Comparison of ENCODE assay signal across 16 cellular contexts in genomic region chr2:1654696-1655374, GRCh38.
DNase-seq lines count a peak whose midpoint lies in the region; ATAC-seq and TF ChIP-seq lines count a peak whose summit lies in the region.
"Had no signal": no experiment of that assay in that cellular context is flagged by ENCODE, and none has a peak within 500 bp of the region (broad histone marks: within the 10 kb centered on the region; RNA-seq: fewer than 3 reads in every experiment).

No MANE protein-coding gene starts in this region.

- H3K9me3 ChIP-seq in esophagus muscularis mucosa (no peaks in the 10 kb centered on the region), vagina (no peaks in the 10 kb centered on the region)

- CTCF ChIA-PET in activated CD8-positive, alpha-beta T cell treated with anti-CD3 and anti-CD28 coated beads, Interleukin-2, amount 10 ng/mL, durations not matched to agents 7 days and 5 days (lab: Charles Lee), result no interaction called here

- POLR2A ChIA-PET in activated CD8-positive, alpha-beta T cell treated with anti-CD3 and anti-CD28 coated beads, Interleukin-2, amount 10 ng/mL, durations not matched to agents 7 days and 5 days (lab: Charles Lee), result no interaction called here

- H3K9me3 Mint-ChIP-seq in osteocyte (ENCODE audit: unreplicated experiment), result no peaks in the 10 kb centered on the region
- no peaks in the 10 kb centered on the region for H3K9me3 Mint-ChIP-seq in activated T-cell treated with anti-CD3 and anti-CD28 coated beads, Interleukin-2, amount 50 U/mL, for 72 hours
- no peaks in the 10 kb centered on the region for H3K9me3 Mint-ChIP-seq in activated CD8-positive, alpha-beta T cell treated with anti-CD3 and anti-CD28 coated beads, Interleukin-2, amount 10 ng/mL, durations not matched to agents 7 days and 5 days (ENCODE audit: insufficient read depth)
- H3K9me3 Mint-ChIP-seq: activated naive CD8-positive, alpha-beta T cell treated with anti-CD3 and anti-CD28 coated beads, Interleukin-2, amount 10 ng/mL, durations not matched to agents 7 days and 5 days had no signal

- H3K36me3 ChIP-seq in esophagus muscularis mucosa (peaks cover 4 to 37% (median 24%) of the 10 kb centered on the region in 4 donors), vagina (peaks cover 0 to under 1% of the 10 kb centered on the region in 2 donors)

- peaks cover 12% of the 10 kb centered on the region for H3K4me1 Mint-ChIP-seq in osteocyte (ENCODE audit: unreplicated experiment)
- H3K4me1 Mint-ChIP-seq in activated T-cell treated with anti-CD3 and anti-CD28 coated beads, Interleukin-2, amount 50 U/mL, for 72 hours (ENCODE audit: low read depth), result no peaks in the 10 kb centered on the region
- H3K4me1 Mint-ChIP-seq in activated CD8-positive, alpha-beta T cell treated with anti-CD3 and anti-CD28 coated beads, Interleukin-2, amount 10 ng/mL, durations not matched to agents 7 days and 5 days (ENCODE audit: low read depth), result no peaks in the 10 kb centered on the region
- H3K4me1 Mint-ChIP-seq: activated naive CD8-positive, alpha-beta T cell treated with anti-CD3 and anti-CD28 coated beads, Interleukin-2, amount 10 ng/mL, durations not matched to agents 7 days and 5 days had no signal

- H3K27me3 Mint-ChIP-seq in osteocyte (ENCODE audit: unreplicated experiment), result no peaks in the 10 kb centered on the region
- no peaks in the 10 kb centered on the region for H3K27me3 Mint-ChIP-seq in activated T-cell treated with anti-CD3 and anti-CD28 coated beads, Interleukin-2, amount 50 U/mL, for 72 hours (ENCODE audit: low read depth)
- no peaks in the 10 kb centered on the region for H3K27me3 Mint-ChIP-seq in activated CD8-positive, alpha-beta T cell treated with anti-CD3 and anti-CD28 coated beads, Interleukin-2, amount 10 ng/mL, durations not matched to agents 7 days and 5 days (ENCODE audit: low read depth)

- no peaks in the 10 kb centered on the region for H3K27me3 ChIP-seq in esophagus muscularis mucosa
- no peaks in the 10 kb centered on the region for H3K27me3 ChIP-seq in vagina

- H3K4me1 ChIP-seq in esophagus muscularis mucosa (peaks cover 32 to 47% (median 45%) of the 10 kb centered on the region in 4 donors), vagina (peaks cover 21% of the 10 kb centered on the region)

- TF ChIP-seq POLR2A in esophagus muscularis mucosa (IDR thresholded peaks at IDR 0.05; ENCODE audit: low read depth) (no peak), vagina (IDR thresholded peaks at IDR 0.05) (no peak)

- no peak for ATAC-seq in activated T-cell treated with anti-CD3 and anti-CD28 coated beads, Interleukin-2, amount 50 U/mL, for 72 hours (replicated peaks in 1 of 2)
- no peak for ATAC-seq in HG02970 (IDR thresholded peaks at IDR 0.05; ENCODE audit: low FRiP score, unreplicated experiment)
- no peak for ATAC-seq in activated CD8-positive, alpha-beta T cell treated with anti-CD3 and anti-CD28 coated beads, Interleukin-2, amount 10 ng/mL, durations not matched to agents 7 days and 5 days
- ATAC-seq: esophagus mucosa had no signal

- 83% methylated on average over 8 of the region's 8 CpGs for WGBS in esophagus muscularis mucosa

- no peak overlapping the region for H3K4me3 ChIP-seq in esophagus muscularis mucosa
- no peak overlapping the region for H3K4me3 ChIP-seq in vagina

- TF ChIP-seq EP300 in esophagus muscularis mucosa (IDR thresholded peaks at IDR 0.05), result no peak

- H3K27ac Mint-ChIP-seq in osteocyte (ENCODE audit: unreplicated experiment), result no peak overlapping the region
- no peak overlapping the region for H3K27ac Mint-ChIP-seq in activated T-cell treated with anti-CD3 and anti-CD28 coated beads, Interleukin-2, amount 50 U/mL, for 72 hours
- no peak overlapping the region for H3K27ac Mint-ChIP-seq in activated CD8-positive, alpha-beta T cell treated with anti-CD3 and anti-CD28 coated beads, Interleukin-2, amount 10 ng/mL, durations not matched to agents 7 days and 5 days
- H3K27ac Mint-ChIP-seq: activated naive CD8-positive, alpha-beta T cell treated with anti-CD3 and anti-CD28 coated beads, Interleukin-2, amount 10 ng/mL, durations not matched to agents 7 days and 5 days; CD4-positive, alpha-beta memory T cell had no signal

- no peak overlapping the region for H3K4me3 Mint-ChIP-seq in osteocyte (ENCODE audit: unreplicated experiment)
- no peak overlapping the region for H3K4me3 Mint-ChIP-seq in activated T-cell treated with anti-CD3 and anti-CD28 coated beads, Interleukin-2, amount 50 U/mL, for 72 hours
- no peak overlapping the region for H3K4me3 Mint-ChIP-seq in activated CD8-positive, alpha-beta T cell treated with anti-CD3 and anti-CD28 coated beads, Interleukin-2, amount 10 ng/mL, durations not matched to agents 7 days and 5 days
- H3K4me3 Mint-ChIP-seq: activated naive CD8-positive, alpha-beta T cell treated with anti-CD3 and anti-CD28 coated beads, Interleukin-2, amount 10 ng/mL, durations not matched to agents 7 days and 5 days; CD4-positive, alpha-beta memory T cell had no signal

- intact Hi-C loops in esophagus muscularis mucosa (cut with DNase I) (no loop called here), vagina (cut with DNase I) (loop anchor here (5.0 to 10.0 kb wide), 2 partner anchors 87 to 1920 kb away; partner anchors contain the start of genes PXDN and RPS7)

- DNase-seq in activated effector memory CD4-positive, alpha-beta T cell treated with anti-CD3 and anti-CD28 coated beads, Interleukin-2, amount 50 U/mL, for 16 hours, result peak; percentile 31
- no peak for DNase-seq in activated effector memory CD4-positive, alpha-beta T cell treated with Interleukin-2 at 50 U/mL for 16 hours
- DNase-seq in esophagus muscularis mucosa (ENCODE audit: extremely low spot score) (no peak), osteocyte (ENCODE audit: extremely low spot score, unreplicated experiment) (peak; percentile 64), vagina (ENCODE audit: extremely low spot score in 2 of 2) (peak in 1 of 2 donors; percentile 70)
- no peak for DNase-seq in activated T-cell treated with anti-CD3 and anti-CD28 coated beads, Interleukin-2, amount 50 U/mL, for 72 hours
- no peak for DNase-seq in activated CD8-positive, alpha-beta T cell treated with anti-CD3 and anti-CD28 coated beads, Interleukin-2, amount 10 ng/mL, durations not matched to agents 7 days and 5 days
- DNase-seq: activated CD4-positive, alpha-beta T cell treated with anti-CD3 and anti-CD28 coated beads for 1 hour; activated CD8-positive, alpha-beta memory T cell treated with anti-CD3 and anti-CD28 coated beads, Interleukin-2, amount 50 U/mL, for 4 hours; activated naive CD8-positive, alpha-beta T cell treated with anti-CD3 and anti-CD28 coated beads, Interleukin-2, amount 10 ng/mL, durations not matched to agents 7 days and 5 days; CD4-positive, alpha-beta memory T cell; hippocampal formation; NCI-H1930; NCI-H526 treated with DMSO at 0.1 percent for 48 hours had no signal

- H3K27ac ChIP-seq in esophagus muscularis mucosa (replicated peaks in 1 of 4) (peak overlapping the region; percentile 23 to 82 (median 78)), vagina (peak overlapping the region; percentile 74)

- TF ChIP-seq CTCF in esophagus muscularis mucosa (IDR thresholded peaks at IDR 0.05) (no peak), osteocyte (IDR thresholded peaks at IDR 0.05) (no peak), vagina (IDR thresholded peaks at IDR 0.05) (no peak)

- peaks cover 41% of the 10 kb centered on the region for H3K36me3 Mint-ChIP-seq in osteocyte (ENCODE audit: unreplicated experiment)
- no peaks in the 10 kb centered on the region for H3K36me3 Mint-ChIP-seq in activated T-cell treated with anti-CD3 and anti-CD28 coated beads, Interleukin-2, amount 50 U/mL, for 72 hours (ENCODE audit: insufficient read depth in 2 of 2)
- H3K36me3 Mint-ChIP-seq in activated CD8-positive, alpha-beta T cell treated with anti-CD3 and anti-CD28 coated beads, Interleukin-2, amount 10 ng/mL, durations not matched to agents 7 days and 5 days (ENCODE audit: low read depth), result no peaks in the 10 kb centered on the region
- H3K36me3 Mint-ChIP-seq: activated naive CD8-positive, alpha-beta T cell treated with anti-CD3 and anti-CD28 coated beads, Interleukin-2, amount 10 ng/mL, durations not matched to agents 7 days and 5 days; CD4-positive, alpha-beta memory T cell had no signal

Comparison
In these comparisons a context has a peak if more than half of its experiments do, and no peak if none do; other contexts are left out.
1. DNase-seq: peak in activated effector memory CD4-positive, alpha-beta T cell treated with anti-CD3 and anti-CD28 coated beads, Interleukin-2, amount 50 U/mL, for 16 hours (single experiment) and osteocyte (single experiment); none in activated effector memory CD4-positive, alpha-beta T cell treated with Interleukin-2 at 50 U/mL for 16 hours (single experiment), esophagus muscularis mucosa (single experiment), activated T-cell treated with anti-CD3 and anti-CD28 coated beads, Interleukin-2, amount 50 U/mL, for 72 hours (0 of 2) and activated CD8-positive, alpha-beta T cell treated with anti-CD3 and anti-CD28 coated beads, Interleukin-2, amount 10 ng/mL, durations not matched to agents 7 days and 5 days (single experiment).